ENCODE assay signal across 12 cellular contexts in the genomic region with DNA sequence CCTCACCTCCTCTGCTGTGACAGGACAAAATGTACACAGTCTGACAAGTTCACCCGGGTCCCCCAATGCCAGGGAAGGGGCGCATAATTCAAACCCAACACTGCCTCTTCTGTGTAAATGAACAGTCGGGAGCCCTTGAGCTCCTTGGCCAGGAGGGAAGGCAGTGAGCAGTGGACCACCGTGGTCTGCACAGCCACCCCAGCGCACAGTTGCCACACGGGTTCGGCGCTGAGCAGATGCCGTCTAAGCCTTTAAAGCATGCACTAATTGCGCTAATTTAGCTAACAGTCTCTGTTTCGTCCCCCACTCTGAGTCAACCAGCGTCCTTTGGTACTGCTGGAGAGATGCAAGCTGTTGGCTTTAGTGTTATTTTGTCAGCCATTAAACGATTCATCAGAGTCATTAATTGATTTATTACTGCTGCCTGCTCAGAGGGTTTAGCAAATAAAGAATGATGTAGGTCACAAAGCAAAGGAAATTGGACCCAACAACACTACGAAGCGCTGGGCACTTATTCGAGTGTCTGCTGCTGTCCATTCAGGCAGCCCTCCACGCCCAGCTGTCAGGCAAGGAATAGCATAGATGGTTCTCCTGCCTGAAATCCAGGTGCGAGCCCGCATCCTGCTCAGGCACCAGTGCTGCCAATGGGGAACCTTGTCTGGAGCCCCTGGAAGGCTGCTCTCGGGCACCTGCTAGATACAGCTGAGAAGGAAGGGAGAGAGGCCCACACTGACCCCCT.
DNase-seq lines count a peak whose midpoint lies in the region; ATAC-seq and TF ChIP-seq lines count a peak whose summit lies in the region.
"Had no signal": no experiment of that assay in that cellular context is flagged by ENCODE, and none has a peak within 500 bp of the region (broad histone marks: within the 10 kb centered on the region; RNA-seq: fewer than 3 reads in every experiment).

No MANE protein-coding gene starts in this region.

- H3K4me3 ChIP-seq in hepatocyte: no peak overlapping the region
- no peak overlapping the region for H3K4me3 ChIP-seq in thoracic aorta
- H3K4me3 ChIP-seq: HAP-1, SJSA1 had no signal

- H3K9me3 ChIP-seq in hepatocyte (ENCODE audit: low read depth) (no peaks in the 10 kb centered on the region), thoracic aorta (no peaks in the 10 kb centered on the region)
- H3K9me3 ChIP-seq: HAP-1, SJSA1 had no signal

- H3K4me1 ChIP-seq in hepatocyte (ENCODE audit: insufficient read depth) (peaks cover 73% of the 10 kb centered on the region), thoracic aorta (ENCODE audit: control insufficient read depth in 1 of 2, low read depth in 2 of 2) (peaks cover 74 to 100% of the 10 kb centered on the region in 2 donors)

- peaks cover 78% of the 10 kb centered on the region for H4K20me1 ChIP-seq in hepatocyte (ENCODE audit: insufficient read depth, poor library complexity, severe bottlenecking)

- WGBS in hepatocyte (ENCODE audit: low lambda C conversion rate, missing lambda C conversion rate): 82% methylated on average over 20 of the region's 20 CpGs

- H3K27me3 ChIP-seq in hepatocyte: no peaks in the 10 kb centered on the region
- no peaks in the 10 kb centered on the region for H3K27me3 ChIP-seq in thoracic aorta (replicated peaks; ENCODE audit: insufficient read depth)
- H3K27me3 ChIP-seq: SJSA1 had no signal

- no peaks in the 10 kb centered on the region for H3K9me2 ChIP-seq in hepatocyte (replicated peaks; ENCODE audit: insufficient read depth)

- H3K79me2 ChIP-seq in hepatocyte: peaks cover 89% of the 10 kb centered on the region

- no peak overlapping the region for H3K4me2 ChIP-seq in hepatocyte

- H3K27ac ChIP-seq in hepatocyte: peak overlapping the region; percentile 87
- peak overlapping the region; percentile 91 to 94 for H3K27ac ChIP-seq in thoracic aorta
- H3K27ac ChIP-seq: SJSA1 had no signal

- ATAC-seq in activated CD8-positive, alpha-beta T cell treated with anti-CD3 and anti-CD28 coated beads, Interleukin-2, amount 10 ng/mL, durations not matched to agents 7 days and 5 days: no peak
- no peak for ATAC-seq in activated CD8-positive, alpha-beta T cell treated with anti-CD3 and anti-CD28 coated beads for 36 hours
- ATAC-seq in thoracic aorta (ENCODE audit: insufficient number of reproducible peaks, low FRiP score, low read depth): no peak
- ATAC-seq in HG02981 (IDR thresholded peaks at IDR 0.05; ENCODE audit: unreplicated experiment): no peak
- no peak for ATAC-seq in HG03469 (IDR thresholded peaks at IDR 0.05; ENCODE audit: unreplicated experiment)

- CTCF ChIA-PET in activated CD8-positive, alpha-beta T cell treated with anti-CD3 and anti-CD28 coated beads, Interleukin-2, amount 10 ng/mL, durations not matched to agents 7 days and 5 days (lab: Charles Lee): interaction anchor here (0.6 to 1.9 kb wide), 5 partner anchors 8 to 432 kb away, joined by 3 to 5 read pairs (median 3); no protein-coding TSS in a partner anchor
- CTCF ChIA-PET in activated CD8-positive, alpha-beta T cell treated with anti-CD3 and anti-CD28 coated beads for 36 hours (lab: Charles Lee): interaction anchor here (1.2 to 1.8 kb wide), 2 partner anchors 9 to 198 kb away, joined by 3 to 5 read pairs; no protein-coding TSS in a partner anchor

- no peaks in the 10 kb centered on the region for H3K9me3 Mint-ChIP-seq in activated CD8-positive, alpha-beta T cell treated with anti-CD3 and anti-CD28 coated beads, Interleukin-2, amount 10 ng/mL, durations not matched to agents 7 days and 5 days (ENCODE audit: insufficient read depth)
- no peaks in the 10 kb centered on the region for H3K9me3 Mint-ChIP-seq in activated CD8-positive, alpha-beta T cell treated with anti-CD3 and anti-CD28 coated beads for 36 hours
- H3K9me3 Mint-ChIP-seq: activated B cell treated with CpG ODN at 0.5 μM for 24 hours had no signal

- intact Hi-C loops in activated CD8-positive, alpha-beta T cell treated with anti-CD3 and anti-CD28 coated beads for 36 hours (cut with micrococcal nuclease): no loop called here

- no peak overlapping the region for H2AFZ ChIP-seq in hepatocyte

- no peak for DNase-seq in activated CD8-positive, alpha-beta T cell treated with anti-CD3 and anti-CD28 coated beads, Interleukin-2, amount 10 ng/mL, durations not matched to agents 7 days and 5 days
- no peak for DNase-seq in activated CD8-positive, alpha-beta T cell treated with anti-CD3 and anti-CD28 coated beads for 36 hours
- DNase-seq in NCI-H82 treated with DMSO at 0.1 percent for 48 hours (lab: John Stamatoyannopoulos, UW; ENCODE audit: unreplicated experiment) (peak; percentile 79), hepatocyte (ENCODE audit: low spot score) (no peak), thoracic aorta (ENCODE audit: low spot score) (no peak), NCI-H187 (lab: John Stamatoyannopoulos, UW) (no peak)
- DNase-seq: activated B cell treated with CpG ODN at 0.5 μM for 24 hours, erythroblast had no signal

- peak overlapping the region; percentile 61 for H3K27ac Mint-ChIP-seq in activated CD8-positive, alpha-beta T cell treated with anti-CD3 and anti-CD28 coated beads, Interleukin-2, amount 10 ng/mL, durations not matched to agents 7 days and 5 days
- no peak overlapping the region for H3K27ac Mint-ChIP-seq in activated CD8-positive, alpha-beta T cell treated with anti-CD3 and anti-CD28 coated beads for 36 hours
- H3K27ac Mint-ChIP-seq: activated B cell treated with CpG ODN at 0.5 μM for 24 hours had no signal

- no peak overlapping the region for H3K4me3 Mint-ChIP-seq in activated CD8-positive, alpha-beta T cell treated with anti-CD3 and anti-CD28 coated beads, Interleukin-2, amount 10 ng/mL, durations not matched to agents 7 days and 5 days
- H3K4me3 Mint-ChIP-seq in activated CD8-positive, alpha-beta T cell treated with anti-CD3 and anti-CD28 coated beads for 36 hours: no peak overlapping the region
- H3K4me3 Mint-ChIP-seq: activated B cell treated with CpG ODN at 0.5 μM for 24 hours had no signal

- peaks cover 11% of the 10 kb centered on the region for H3K36me3 Mint-ChIP-seq in activated CD8-positive, alpha-beta T cell treated with anti-CD3 and anti-CD28 coated beads, Interleukin-2, amount 10 ng/mL, durations not matched to agents 7 days and 5 days (ENCODE audit: low read depth)
- H3K36me3 Mint-ChIP-seq in activated CD8-positive, alpha-beta T cell treated with anti-CD3 and anti-CD28 coated beads for 36 hours (ENCODE audit: low read depth): peaks cover 6% of the 10 kb centered on the region

- TF ChIP-seq CTCF in activated CD8-positive, alpha-beta T cell treated with anti-CD3 and anti-CD28 coated beads for 36 hours (IDR thresholded peaks at IDR 0.05): no peak
- TF ChIP-seq CTCF in hepatocyte (IDR thresholded peaks at IDR 0.05; ENCODE audit: poor library complexity) (no peak), thoracic aorta (IDR thresholded peaks at IDR 0.05) (no peak)

- no peaks in the 10 kb centered on the region for H3K36me3 ChIP-seq in hepatocyte (replicated peaks; ENCODE audit: insufficient read depth, low read depth)
- H3K36me3 ChIP-seq in thoracic aorta: no peaks in the 10 kb centered on the region
- H3K36me3 ChIP-seq: HAP-1 had no signal

- no peaks in the 10 kb centered on the region for H3K27me3 Mint-ChIP-seq in activated CD8-positive, alpha-beta T cell treated with anti-CD3 and anti-CD28 coated beads, Interleukin-2, amount 10 ng/mL, durations not matched to agents 7 days and 5 days (ENCODE audit: low read depth)
- no peaks in the 10 kb centered on the region for H3K27me3 Mint-ChIP-seq in activated CD8-positive, alpha-beta T cell treated with anti-CD3 and anti-CD28 coated beads for 36 hours
- H3K27me3 Mint-ChIP-seq: activated B cell treated with CpG ODN at 0.5 μM for 24 hours had no signal

- peaks cover 92% of the 10 kb centered on the region for H3K4me1 Mint-ChIP-seq in activated CD8-positive, alpha-beta T cell treated with anti-CD3 and anti-CD28 coated beads, Interleukin-2, amount 10 ng/mL, durations not matched to agents 7 days and 5 days (ENCODE audit: low read depth)
- peaks cover 84% of the 10 kb centered on the region for H3K4me1 Mint-ChIP-seq in activated CD8-positive, alpha-beta T cell treated with anti-CD3 and anti-CD28 coated beads for 36 hours (ENCODE audit: low read depth)

- POLR2A ChIA-PET in activated CD8-positive, alpha-beta T cell treated with anti-CD3 and anti-CD28 coated beads, Interleukin-2, amount 10 ng/mL, durations not matched to agents 7 days and 5 days (lab: Charles Lee): interaction anchor here (1.1 kb wide), 1 partner anchor 8 kb away, joined by 3 read pairs; no protein-coding TSS in a partner anchor
- POLR2A ChIA-PET in activated CD8-positive, alpha-beta T cell treated with anti-CD3 and anti-CD28 coated beads for 36 hours (lab: Charles Lee): interaction anchor here (0.7 to 2.3 kb wide), 3 partner anchors 12 to 33 kb away, joined by 4 to 5 read pairs (median 4); no protein-coding TSS in a partner anchor
